Comparison of ENCODE assay signal across 1 cellular context in genomic region chr2:27752551-27753237, GRCh38.
TF ChIP-seq lines count a peak whose summit lies in the region.

No MANE protein-coding gene starts in this region.

TF ChIP-seq in HepG2, 621 proteins besides CTCF, POLR2A, EP300 and RAD21 (continued from another document and continues in another):
- TF ChIP-seq ZNF639 (CRISPR knock-in tag; conservative IDR thresholded peaks at IDR 0.05) (0 out of 2 replicates have a peak, but pooled peaks have one; percentile 34), ZEB1 (IDR thresholded peaks at IDR 0.05; ENCODE audit: insufficient replicate concordance, low read depth) (peak; percentile 93), KLF12 (CRISPR knock-in tag; IDR thresholded peaks at IDR 0.05; ENCODE audit: borderline replicate concordance) (peak; percentile 37; the same call in 1 of the 2 replicates), ZFP91 (CRISPR knock-in tag; IDR thresholded peaks at IDR 0.05; ENCODE audit: borderline replicate concordance) (peak; percentile 73; the same call in 1 of the 2 replicates), ZNF256 (CRISPR knock-in tag; conservative IDR thresholded peaks at IDR 0.05) (0 out of 2 replicates have a peak, but pooled peaks have one; percentile 44), ZNF564 (CRISPR knock-in tag; IDR thresholded peaks at IDR 0.05) (peak; percentile 68; the same call in 1 of the 2 replicates), TCF7 (IDR thresholded peaks at IDR 0.05; ENCODE audit: low read depth) (0 out of 2 replicates have a peak, but pooled peaks have one; percentile 41), ZNF891 (CRISPR knock-in tag; IDR thresholded peaks at IDR 0.05) (peak; percentile 81; the same call in 1 of the 2 replicates), ZXDC (CRISPR knock-in tag; IDR thresholded peaks at IDR 0.05) (0 out of 2 replicates have a peak, but pooled peaks have one; percentile 26), PHF8 (CRISPR knock-in tag; IDR thresholded peaks at IDR 0.05) (peak; percentile 38; the same call in 1 of the 2 replicates), GATAD2A (CRISPR knock-in tag; IDR thresholded peaks at IDR 0.05) (peak; percentile 70), TEF (CRISPR knock-in tag; IDR thresholded peaks at IDR 0.05) (no peak), SAP130 (CRISPR knock-in tag; IDR thresholded peaks at IDR 0.05; ENCODE audit: low read depth) (0 out of 2 replicates have a peak, but pooled peaks have one; percentile 44), PRPF4 (IDR thresholded peaks at IDR 0.05; ENCODE audit: low read depth, low read length, poor library complexity, severe bottlenecking) (peak; percentile 96), SP5 (CRISPR knock-in tag; IDR thresholded peaks at IDR 0.05; ENCODE audit: borderline replicate concordance, low read depth) (peak; percentile 71), ZKSCAN8 (CRISPR knock-in tag; IDR thresholded peaks at IDR 0.05; ENCODE audit: borderline replicate concordance) (peak; percentile 60; the same call in 1 of the 2 replicates), PLRG1 (conservative IDR thresholded peaks at IDR 0.05) (no peak), MIXL1 (CRISPR knock-in tag; IDR thresholded peaks at IDR 0.05) (peak; percentile 57), ZNF780A (CRISPR knock-in tag; IDR thresholded peaks at IDR 0.05) (peak; percentile 53; the same call in 1 of the 2 replicates), ZNF672 (CRISPR knock-in tag; IDR thresholded peaks at IDR 0.05) (no peak), ZNF746 (CRISPR knock-in tag; IDR thresholded peaks at IDR 0.05) (peak; percentile 61; the same call in 1 of the 2 replicates), ZNF253 (CRISPR knock-in tag; IDR thresholded peaks at IDR 0.05; ENCODE audit: borderline replicate concordance) (no peak), DBP (CRISPR knock-in tag; IDR thresholded peaks at IDR 0.05; ENCODE audit: not compliant biosample characterization) (peak; percentile 46), HOXA3 (CRISPR knock-in tag; IDR thresholded peaks at IDR 0.05) (peak; percentile 22; the same call in 1 of the 2 replicates), REST (IDR thresholded peaks at IDR 0.05; ENCODE audit: borderline replicate concordance in 1 of 2, low read depth in 1 of 2, low read length in 2 of 2) (no peak; a peak in 1 of 4 replicates), NR2C2 (CRISPR knock-in tag; IDR thresholded peaks at IDR 0.05; ENCODE audit: borderline replicate concordance) (peak; percentile 65), CREM (IDR thresholded peaks at IDR 0.05) (peak; percentile 53), CREM (CRISPR knock-in tag; IDR thresholded peaks at IDR 0.05) (no peak), ZNF574 (CRISPR knock-in tag; IDR thresholded peaks at IDR 0.05) (peak; percentile 31; the same call in 1 of the 2 replicates), PATZ1 (CRISPR knock-in tag; IDR thresholded peaks at IDR 0.05) (peak; percentile 81), BRD4 (CRISPR knock-in tag; IDR thresholded peaks at IDR 0.05) (peak; percentile 60; the same call in 1 of the 2 replicates), MAX (IDR thresholded peaks at IDR 0.05) (peak; percentile 73; the same call in 1 of the 2 replicates), TAF1 (CRISPR knock-in tag; IDR thresholded peaks at IDR 0.05) (peak; percentile 73), MYC (CRISPR knock-in tag; IDR thresholded peaks at IDR 0.05; ENCODE audit: borderline replicate concordance) (peak; percentile 46; the same call in 1 of the 2 replicates), MXI1 (IDR thresholded peaks at IDR 0.05; ENCODE audit: borderline replicate concordance, low read depth, low read length) (no peak; the same call in 2 of the 3 replicates), RARA (CRISPR knock-in tag; IDR thresholded peaks at IDR 0.05) (peak; percentile 44), ISL2 (CRISPR knock-in tag; IDR thresholded peaks at IDR 0.05) (peak; percentile 27; the same call in 1 of the 2 replicates), ZNF670 (CRISPR knock-in tag; IDR thresholded peaks at IDR 0.05; ENCODE audit: borderline replicate concordance) (peak; percentile 90), HMGXB4 (CRISPR knock-in tag; IDR thresholded peaks at IDR 0.05; ENCODE audit: borderline replicate concordance in 1 of 2, low read depth in 1 of 2) (peak; percentile 30 to 77; a peak in 2 of 4 replicates), ZSCAN30 (CRISPR knock-in tag; IDR thresholded peaks at IDR 0.05) (no peak), REXO4 (CRISPR knock-in tag; IDR thresholded peaks at IDR 0.05; ENCODE audit: borderline replicate concordance) (no peak), ZNF879 (CRISPR knock-in tag; IDR thresholded peaks at IDR 0.05) (0 out of 2 replicates have a peak, but pooled peaks have one; percentile 21), MEIS1 (CRISPR knock-in tag; IDR thresholded peaks at IDR 0.05; ENCODE audit: borderline replicate concordance) (peak; percentile 20; the same call in 1 of the 2 replicates), ELF4 (CRISPR knock-in tag; IDR thresholded peaks at IDR 0.05; ENCODE audit: borderline replicate concordance) (0 out of 2 replicates have a peak, but pooled peaks have one; percentile 23)
